7 cellular contexts compared by ENCODE assay signal in genomic region chr1:180912211-180912800, GRCh38. TPM values are rescaled to one million over a fixed set of nuclear protein-coding genes. Genes with fewer than 3 reads are reported as not detected.
A peak's percentile ranks its signal among the peaks of the same experiment; 100 is the strongest.
DNase-seq lines count a peak whose midpoint lies in the region; ATAC-seq and TF ChIP-seq lines count a peak whose summit lies in the region.

No MANE protein-coding gene starts in this region.

- 0 to 1% methylated on average over 17 to 63 of the region's 71 CpGs for WGBS in GM23248 (ENCODE audit: low coverage in 1 of 2, low lambda C conversion rate in 2 of 2, missing lambda C conversion rate in 2 of 2), 2 experiments

- H3K9me3 ChIP-seq in GM23248 (ENCODE audit: low read depth) (no peaks in the 10 kb centered on the region), SJCRH30 (replicated peaks) (no peaks in the 10 kb centered on the region), neuron (ENCODE audit: low read length) (peaks cover 2% of the 10 kb centered on the region)

- H3K36me3 ChIP-seq in GM23248 (ENCODE audit: low read depth), result no peaks in the 10 kb centered on the region
- H3K36me3 ChIP-seq in SJCRH30, result no peaks in the 10 kb centered on the region
- no peaks in the 10 kb centered on the region for H3K36me3 ChIP-seq in neuron (ENCODE audit: insufficient read depth, low read length)

- H4K20me1 ChIP-seq in GM23248 (ENCODE audit: insufficient read depth), result no peaks in the 10 kb centered on the region

- peaks cover 4% of the 10 kb centered on the region; the same call in 1 of the 2 replicates for H3F3A ChIP-seq in GM23248 (ENCODE audit: insufficient read depth)

- DNase-seq in GM23248, result peak; percentile 67
- DNase-seq in SJCRH30, result peak; percentile 72 to 76
- peak; percentile 16 to 28 for DNase-seq in foreskin keratinocyte
- no peak for DNase-seq in NCI-H2107 treated with DMSO at 0.1 percent for 48 hours (lab: John Stamatoyannopoulos, UW; ENCODE audit: unreplicated experiment)
- DNase-seq in NCI-H1436 treated with DMSO at 0.1 percent for 48 hours (lab: John Stamatoyannopoulos, UW), result no peak

- TF ChIP-seq CTCF in foreskin keratinocyte (conservative IDR thresholded peaks at IDR 0.05), result no peak

- in situ Hi-C loops in GM23248 (cut with MboI), result no loop called here

- H3K79me2 ChIP-seq in GM23248 (ENCODE audit: insufficient read depth), result peaks cover 8% of the 10 kb centered on the region; the same call in 1 of the 2 replicates

- no peaks in the 10 kb centered on the region for H3K27me3 ChIP-seq in GM23248 (replicated peaks; ENCODE audit: insufficient read depth)
- no peaks in the 10 kb centered on the region for H3K27me3 ChIP-seq in SJCRH30
- H3K27me3 ChIP-seq in foreskin keratinocyte, result no peaks in the 10 kb centered on the region
- peaks cover 17% of the 10 kb centered on the region for H3K27me3 ChIP-seq in neuron (ENCODE audit: insufficient read depth, low read length)

- H3K4me2 ChIP-seq in GM23248 (ENCODE audit: unreplicated experiment), result peak overlapping the region; percentile 78

- peak overlapping the region; percentile 60 for H3K27ac ChIP-seq in GM23248
- peak overlapping the region; percentile 96 for H3K27ac ChIP-seq in SJCRH30
- H3K27ac ChIP-seq in foreskin keratinocyte, result peak overlapping the region; percentile 40

- peak overlapping the region; percentile 87 for H3K9ac ChIP-seq in GM23248

- ATAC-seq in foreskin keratinocyte (peak; percentile 44), HG03378 (IDR thresholded peaks at IDR 0.05; ENCODE audit: unreplicated experiment) (no peak)

- H3K4me1 ChIP-seq in GM23248 (ENCODE audit: insufficient read depth) (peaks cover 8% of the 10 kb centered on the region), SJCRH30 (peaks cover 16% of the 10 kb centered on the region), foreskin keratinocyte (peaks cover 3% of the 10 kb centered on the region), neuron (ENCODE audit: insufficient read depth, low read length) (peaks cover 6% of the 10 kb centered on the region)

- H3K4me3 ChIP-seq in GM23248 (peak overlapping the region; percentile 78), SJCRH30 (peak overlapping the region; percentile 93), neuron (ENCODE audit: low read length) (peak overlapping the region; percentile 26)

- H2AFZ ChIP-seq in GM23248, result peak overlapping the region; percentile 85
- H2AFZ ChIP-seq in neuron (ENCODE audit: low read depth, low read length), result peak overlapping the region; percentile 57

- H3K9me2 ChIP-seq in GM23248 (ENCODE audit: insufficient read depth), result no peaks in the 10 kb centered on the region

RNA-seq across cellular contexts. Expression of gene KIAA1614, which starts 0.4 kb away (rescaled TPM):
- total RNA-seq in GM23248 (2014; rRNA removed; shearing (Covaris generic)), result 8.6 and 11.7 TPM in 2 replicates
- polyA plus RNA-seq in GM23248 (2016; fragmentation: Nextera tagmentation; extraction: Ambion mirVana), result 1.3 and 2.7 TPM in 2 replicates
- 59.9 and 63.1 TPM in 2 replicates for total RNA-seq in SJCRH30 (2014; rRNA removed; shearing (Covaris generic))
- 1.6 and 1.7 TPM in 2 replicates for total RNA-seq in foreskin keratinocyte
- polyA plus RNA-seq in foreskin keratinocyte, result 0.90 and 1.3 TPM in 2 replicates

Comparison
In these comparisons a context has a peak if more than half of its experiments do, and no peak if none do; other contexts are left out.
1. DNase-seq: peak in GM23248 (single experiment), SJCRH30 (2 of 2) and foreskin keratinocyte (2 of 2); none in NCI-H2107 treated with DMSO at 0.1 percent for 48 hours (single experiment) and NCI-H1436 treated with DMSO at 0.1 percent for 48 hours (single experiment).
2. H3K27ac ChIP-seq: peak in every context shown above with its lines; median percentile 96 in SJCRH30; 60 in GM23248; 40 in foreskin keratinocyte.
3. H3K4me3 ChIP-seq: peak in every context shown above with its lines; median percentile 93 in SJCRH30; 78 in GM23248; 26 in neuron.